ENCODE assay signal across 8 cellular contexts in genomic region chrX:53093748-53094583, GRCh38. TPM values are rescaled to one million over a fixed set of nuclear protein-coding genes. Genes with fewer than 3 reads are reported as not detected.
A peak's percentile ranks its signal among the peaks of the same experiment; 100 is the strongest.
DNase-seq lines count a peak whose midpoint lies in the region; ATAC-seq, FAIRE-seq and TF ChIP-seq lines count a peak whose summit lies in the region.

KANTR (plus strand) TSS chrX:53094142; CDS start chrX:53124273, 30,131 bp downstream.

- no peaks in the 10 kb centered on the region for H3K9me3 Mint-ChIP-seq in type B pancreatic cell

- no peaks in the 10 kb centered on the region for H3K27me3 Mint-ChIP-seq in type B pancreatic cell

- H3K36me3 Mint-ChIP-seq in type B pancreatic cell, result no peaks in the 10 kb centered on the region

- H3K4me1 ChIP-seq in adipocyte (ENCODE audit: control insufficient read depth, insufficient read depth, low read length) (no peaks in the 10 kb centered on the region), cardiac muscle cell (ENCODE audit: low read depth) (no peaks in the 10 kb centered on the region), pancreas (no peaks in the 10 kb centered on the region)

- WGBS in pancreas, 2 donors, result 0 to 27% methylated on average over 52 to 67 of the region's 67 CpGs

- H3K27ac ChIP-seq in cardiac muscle cell (peak within 1 kb of the TSS; percentile 91), pancreas (peak within 1 kb of the TSS; percentile 69 to 86 (median 82))

- no peak for TF ChIP-seq CTCF in GM12865 (IDR thresholded peaks at IDR 0.05; ENCODE audit: insufficient read depth, low read depth, low read length, missing control alignments)
- TF ChIP-seq CTCF in cardiac muscle cell (IDR thresholded peaks at IDR 0.05; ENCODE audit: low read depth, low read length), result no peak
- no peak for TF ChIP-seq CTCF in pancreas (IDR thresholded peaks at IDR 0.05)
- TF ChIP-seq CTCF in type B pancreatic cell (conservative IDR thresholded peaks at IDR 0.05), result no peak

- ATAC-seq in HG02678 (IDR thresholded peaks at IDR 0.05; ENCODE audit: unreplicated experiment) (peak; percentile 77), pancreas (peak; percentile 89 to 94 (median 90))

- H3K9me3 ChIP-seq in adipocyte (ENCODE audit: control insufficient read depth, low read length), result no peaks in the 10 kb centered on the region
- no peaks in the 10 kb centered on the region for H3K9me3 ChIP-seq in cardiac muscle cell (ENCODE audit: low read depth)
- H3K9me3 ChIP-seq in pancreas, result no peaks in the 10 kb centered on the region

- H3K36me3 ChIP-seq in adipocyte (ENCODE audit: control insufficient read depth, insufficient read depth, low read length, severe bottlenecking), result no peaks in the 10 kb centered on the region
- H3K36me3 ChIP-seq in cardiac muscle cell, result no peaks in the 10 kb centered on the region
- H3K36me3 ChIP-seq in pancreas, result no peaks in the 10 kb centered on the region

- no peaks in the 10 kb centered on the region for H3K27me3 ChIP-seq in adipocyte (replicated peaks; ENCODE audit: control insufficient read depth, insufficient read depth, low read length)
- no peaks in the 10 kb centered on the region for H3K27me3 ChIP-seq in cardiac muscle cell
- no peaks in the 10 kb centered on the region for H3K27me3 ChIP-seq in pancreas

- H3K4me3 ChIP-seq in GM12865 (ENCODE audit: low read depth, low read length) (peak within 1 kb of the TSS; percentile 70), adipocyte (ENCODE audit: low read length) (peak within 1 kb of the TSS; percentile 78), cardiac muscle cell (peak within 1 kb of the TSS; percentile 54), pancreas (peak within 1 kb of the TSS; percentile 24 to 62 (median 38))

- FAIRE-seq in pancreas (lab: Jason Lieb, UNC), result peak; percentile 97

- H3K4me1 Mint-ChIP-seq in type B pancreatic cell (ENCODE audit: unreplicated experiment), result no peaks in the 10 kb centered on the region

- peak within 1 kb of the TSS; percentile 96 for H3K27ac Mint-ChIP-seq in type B pancreatic cell

- intact Hi-C loops in pancreas (cut with DNase I), result no loop called here

- peak within 1 kb of the TSS; percentile 92 for H3K4me3 Mint-ChIP-seq in type B pancreatic cell

- DNase-seq in GM12865 (ENCODE audit: low read depth) (peak; percentile 91), NCI-H128 (lab: John Stamatoyannopoulos, UW; ENCODE audit: unreplicated experiment) (peak; percentile 92), SW 1271 (lab: John Stamatoyannopoulos, UW) (peak; percentile 72 to 79), adipocyte (ENCODE audit: low read depth) (peak; percentile 94), cardiac muscle cell (ENCODE audit: low read depth in 1 of 2, low spot score in 1 of 2) (peak; percentile 93 to 95), pancreas (peak; percentile 81 to 91 (median 88)), type B pancreatic cell (ENCODE audit: extremely low spot score, unreplicated experiment) (peak; percentile 83)

- peak within 1 kb of the TSS; percentile 82 for H3K9ac ChIP-seq in adipocyte (ENCODE audit: low read length)

RNA-seq across cellular contexts. Expression of gene KANTR, which starts in this region (rescaled TPM):
- 5.8 and 17.0 TPM in 2 replicates for total RNA-seq in cardiac muscle cell
- polyA plus RNA-seq in cardiac muscle cell, result 9.8 and 10.5 TPM in 2 replicates
- total RNA-seq in pancreas, result 1 to 10 TPM; 2.4 to 7.2 (median 4.9) TPM
- 10 to 100 TPM in 1 of 2 donors, 1 to 10 TPM in 1; 8.2 to 10.8 TPM for polyA plus RNA-seq in pancreas
- total RNA-seq in type B pancreatic cell (ENCODE audit: low replicate concordance), result 6.1 and 14.4 TPM in 2 replicates

Comparison
In these comparisons a context has a peak if more than half of its experiments do, and no peak if none do; other contexts are left out.
1. Peak in every context shown above with its lines: DNase-seq, ATAC-seq, H3K4me3 ChIP-seq and H3K27ac ChIP-seq.